9 cellular contexts compared by ENCODE assay signal in the genomic region with DNA sequence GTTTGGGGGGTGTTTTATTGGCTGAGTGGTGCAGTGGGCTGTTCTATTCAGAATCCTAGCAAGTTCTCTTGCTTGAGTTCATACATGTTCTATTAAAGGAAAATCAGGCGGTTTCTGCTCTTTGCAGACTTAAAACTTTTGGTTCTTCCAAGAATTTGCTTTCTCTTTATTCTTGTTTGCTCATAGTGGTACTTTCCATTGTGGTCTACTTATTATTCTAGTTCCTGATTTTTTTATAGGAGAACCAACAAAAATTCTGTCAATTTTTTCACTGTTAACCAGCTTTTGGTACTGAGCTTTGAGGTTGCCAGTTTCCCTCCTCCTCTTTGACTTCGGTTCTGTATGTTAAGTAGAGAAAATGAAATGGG. TPM values are rescaled to one million over a fixed set of nuclear protein-coding genes. Genes with fewer than 3 reads are reported as not detected.
DNase-seq lines count a peak whose midpoint lies in the region; ATAC-seq and TF ChIP-seq lines count a peak whose summit lies in the region.
"Had no signal": no experiment of that assay in that cellular context is flagged by ENCODE, and none has a peak within 500 bp of the region (broad histone marks: within the 10 kb centered on the region; RNA-seq: fewer than 3 reads in every experiment).

No MANE protein-coding gene starts in this region.

- CTCF ChIA-PET in activated naive CD4-positive, alpha-beta T cell treated with anti-CD3 and anti-CD28 coated beads, Interleukin-2, amount 10 ng/mL, durations not matched to agents 7 days and 5 days (lab: Charles Lee): interaction anchor here (0.6 kb wide), 1 partner anchor 1089 kb away, joined by 3 read pairs; no protein-coding TSS in a partner anchor
- CTCF ChIA-PET in activated naive CD4-positive, alpha-beta T cell treated with anti-CD3 and anti-CD28 coated beads for 36 hours (lab: Charles Lee): no interaction called here

- peak overlapping the region; percentile 42 for H3K4me3 Mint-ChIP-seq in activated naive CD4-positive, alpha-beta T cell treated with anti-CD3 and anti-CD28 coated beads, Interleukin-2, amount 10 ng/mL, durations not matched to agents 7 days and 5 days
- no peak overlapping the region for H3K4me3 Mint-ChIP-seq in activated naive CD4-positive, alpha-beta T cell treated with anti-CD3 and anti-CD28 coated beads for 36 hours
- peak overlapping the region; percentile 53 for H3K4me3 Mint-ChIP-seq in dendritic cell treated with granulocyte-macrophage colony-stimulating factor and Interleukin-4, amounts not matched to agents 40 ng/mL and 50 ng/mL, for 4 days

- in situ Hi-C loops in transverse colon (cut with MboI; ENCODE audit: low pct_ligation_motif_present in 1 of 4, low pct_unique_long_range_greater_than_20kb in 1 of 4, low sequenced_read_pairs in 3 of 4): no loop called here

- intact Hi-C loops in activated naive CD4-positive, alpha-beta T cell treated with anti-CD3 and anti-CD28 coated beads for 36 hours (cut with micrococcal nuclease): no loop called here
- intact Hi-C loops in dendritic cell treated with granulocyte-macrophage colony-stimulating factor and Interleukin-4, amounts not matched to agents 40 ng/mL and 50 ng/mL, for 4 days (cut with micrococcal nuclease): no loop called here
- intact Hi-C loops in transverse colon (cut with DNase I; ENCODE audit: low total_unique reads): no loop called here

- H3K36me3 ChIP-seq in transverse colon: no peaks in the 10 kb centered on the region

- peaks cover 1% of the 10 kb centered on the region for H3K36me3 Mint-ChIP-seq in activated naive CD4-positive, alpha-beta T cell treated with anti-CD3 and anti-CD28 coated beads, Interleukin-2, amount 10 ng/mL, durations not matched to agents 7 days and 5 days
- no peaks in the 10 kb centered on the region for H3K36me3 Mint-ChIP-seq in activated naive CD4-positive, alpha-beta T cell treated with anti-CD3 and anti-CD28 coated beads for 36 hours (ENCODE audit: low read depth)
- no peaks in the 10 kb centered on the region for H3K36me3 Mint-ChIP-seq in dendritic cell treated with granulocyte-macrophage colony-stimulating factor and Interleukin-4, amounts not matched to agents 40 ng/mL and 50 ng/mL, for 4 days (ENCODE audit: low read depth)

- no peaks in the 10 kb centered on the region for H3K9me3 ChIP-seq in transverse colon

- DNase-seq in activated naive CD4-positive, alpha-beta T cell treated with anti-CD3 and anti-CD28 coated beads, Interleukin-2, amount 10 ng/mL, durations not matched to agents 7 days and 5 days: no peak
- DNase-seq in activated naive CD4-positive, alpha-beta T cell treated with anti-CD3 and anti-CD28 coated beads for 36 hours: no peak
- no peak for DNase-seq in transverse colon
- DNase-seq: aorta had no signal

- no peak for TF ChIP-seq POLR2A in transverse colon (IDR thresholded peaks at IDR 0.05)

- WGBS in transverse colon (ENCODE audit: low coverage in 1 of 2), 2 donors: 59 to 61% methylated on average over 2 of the region's 2 CpGs

- TF ChIP-seq CTCF in transverse colon (IDR thresholded peaks at IDR 0.05): no peak

- TF ChIP-seq EP300 in transverse colon (IDR thresholded peaks at IDR 0.05; ENCODE audit: low read depth): no peak

- peak; percentile 1 for ATAC-seq in HG03460 (IDR thresholded peaks at IDR 0.05; ENCODE audit: unreplicated experiment)
- ATAC-seq in HG03139 (IDR thresholded peaks at IDR 0.05; ENCODE audit: unreplicated experiment): no peak
- ATAC-seq in HG02938 (IDR thresholded peaks at IDR 0.05; ENCODE audit: unreplicated experiment): no peak
- no peak for ATAC-seq in HG03045 (IDR thresholded peaks at IDR 0.05; ENCODE audit: unreplicated experiment)

- peak overlapping the region; percentile 75 for H3K27ac Mint-ChIP-seq in activated naive CD4-positive, alpha-beta T cell treated with anti-CD3 and anti-CD28 coated beads, Interleukin-2, amount 10 ng/mL, durations not matched to agents 7 days and 5 days
- no peak overlapping the region for H3K27ac Mint-ChIP-seq in activated naive CD4-positive, alpha-beta T cell treated with anti-CD3 and anti-CD28 coated beads for 36 hours
- H3K27ac Mint-ChIP-seq in dendritic cell treated with granulocyte-macrophage colony-stimulating factor and Interleukin-4, amounts not matched to agents 40 ng/mL and 50 ng/mL, for 4 days: peak overlapping the region; percentile 81

- peaks cover 36% of the 10 kb centered on the region for H3K27me3 Mint-ChIP-seq in activated naive CD4-positive, alpha-beta T cell treated with anti-CD3 and anti-CD28 coated beads, Interleukin-2, amount 10 ng/mL, durations not matched to agents 7 days and 5 days
- H3K27me3 Mint-ChIP-seq in activated naive CD4-positive, alpha-beta T cell treated with anti-CD3 and anti-CD28 coated beads for 36 hours (ENCODE audit: low read depth): peaks cover 61% of the 10 kb centered on the region
- H3K27me3 Mint-ChIP-seq in dendritic cell treated with granulocyte-macrophage colony-stimulating factor and Interleukin-4, amounts not matched to agents 40 ng/mL and 50 ng/mL, for 4 days: peaks cover 47% of the 10 kb centered on the region

- H3K9me3 Mint-ChIP-seq in activated naive CD4-positive, alpha-beta T cell treated with anti-CD3 and anti-CD28 coated beads, Interleukin-2, amount 10 ng/mL, durations not matched to agents 7 days and 5 days: no peaks in the 10 kb centered on the region
- H3K9me3 Mint-ChIP-seq in activated naive CD4-positive, alpha-beta T cell treated with anti-CD3 and anti-CD28 coated beads for 36 hours: no peaks in the 10 kb centered on the region
- no peaks in the 10 kb centered on the region for H3K9me3 Mint-ChIP-seq in dendritic cell treated with granulocyte-macrophage colony-stimulating factor and Interleukin-4, amounts not matched to agents 40 ng/mL and 50 ng/mL, for 4 days

- peaks cover 53% of the 10 kb centered on the region for H3K4me1 Mint-ChIP-seq in activated naive CD4-positive, alpha-beta T cell treated with anti-CD3 and anti-CD28 coated beads, Interleukin-2, amount 10 ng/mL, durations not matched to agents 7 days and 5 days
- H3K4me1 Mint-ChIP-seq in activated naive CD4-positive, alpha-beta T cell treated with anti-CD3 and anti-CD28 coated beads for 36 hours (ENCODE audit: low read depth): peaks cover 16% of the 10 kb centered on the region
- H3K4me1 Mint-ChIP-seq in dendritic cell treated with granulocyte-macrophage colony-stimulating factor and Interleukin-4, amounts not matched to agents 40 ng/mL and 50 ng/mL, for 4 days (ENCODE audit: low read depth): peaks cover 13% of the 10 kb centered on the region

- H3K27me3 ChIP-seq in transverse colon: no peaks in the 10 kb centered on the region

- H3K4me1 ChIP-seq in transverse colon: peaks cover 8 to 50% (median 15%) of the 10 kb centered on the region in 4 donors

- H3K4me3 ChIP-seq in transverse colon: no peak overlapping the region

- peak overlapping the region; percentile 3 to 50 (median 18) for H3K27ac ChIP-seq in transverse colon

RNA-seq across cellular contexts. Expression of a gene that starts 6.7 kb away (rescaled TPM):
- 10 to 100 TPM; 12.5 to 13.9 TPM for total RNA-seq in activated naive CD4-positive, alpha-beta T cell treated with anti-CD3 and anti-CD28 coated beads for 36 hours
- 100 to 1,000 TPM; 148 to 371 (median 204) TPM for total RNA-seq in transverse colon

Comparison
In these comparisons a context has a peak if more than half of its experiments do, and no peak if none do; other contexts are left out.
1. RNA of a gene that starts 6.7 kb away (total RNA-seq): 148 to 371 TPM in transverse colon; 12.5 to 13.9 TPM in activated naive CD4-positive, alpha-beta T cell treated with anti-CD3 and anti-CD28 coated beads for 36 hours; every median in the first group is over 4 times any median in the second.